ENCODE assay signal across 25 cellular contexts in the genomic region with DNA sequence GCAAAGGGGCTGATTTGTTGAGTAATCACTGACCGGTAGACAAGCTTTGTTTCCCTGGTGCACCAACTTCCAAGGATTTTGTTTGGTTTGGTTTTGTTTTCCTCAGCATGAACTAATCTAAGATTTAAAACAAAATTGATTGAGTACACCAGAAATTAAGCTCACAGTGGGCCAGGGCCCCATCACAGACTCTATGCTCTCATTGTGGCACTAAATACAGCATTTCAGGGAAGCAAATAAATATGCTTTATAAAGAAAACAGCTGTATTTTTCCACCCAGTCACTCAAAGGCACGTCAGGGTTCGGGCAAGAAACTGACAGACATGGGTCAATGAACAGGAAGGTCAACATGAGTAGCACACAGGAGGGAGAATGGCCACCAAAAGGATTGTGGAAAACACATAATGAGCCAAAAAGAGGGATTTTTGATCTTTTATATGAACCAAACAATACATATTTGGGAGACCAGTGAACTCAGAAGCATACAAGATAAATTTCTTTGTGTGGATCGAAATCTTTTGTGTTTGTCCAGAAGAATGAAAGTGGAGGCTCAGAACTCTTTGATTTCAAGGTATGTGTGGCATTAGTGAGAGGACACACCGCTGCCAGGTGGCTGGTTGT. TPM values are rescaled to one million over a fixed set of nuclear protein-coding genes. Genes with fewer than 3 reads are reported as not detected.
DNase-seq lines count a peak whose midpoint lies in the region; ATAC-seq, FAIRE-seq and TF ChIP-seq lines count a peak whose summit lies in the region.
"Had no signal": no experiment of that assay in that cellular context is flagged by ENCODE, and none has a peak within 500 bp of the region (broad histone marks: within the 10 kb centered on the region; RNA-seq: fewer than 3 reads in every experiment).

No MANE protein-coding gene starts in this region.

- H3K27me3 Mint-ChIP-seq in neural progenitor cell (ENCODE audit: insufficient read depth, low read depth): peaks cover 24% of the 10 kb centered on the region

- 1% methylated on average over 5 of the region's 5 CpGs for WGBS in HepG2 (ENCODE audit: low lambda C conversion rate)
- 42% methylated on average over 5 of the region's 5 CpGs for WGBS in right lobe of liver (ENCODE audit: insufficient coverage, low coverage, low lambda C conversion rate, missing lambda C conversion rate)

- H3K79me2 ChIP-seq in HepG2 (ENCODE audit: insufficient read depth, low read length) (no peaks in the 10 kb centered on the region), neural progenitor cell (ENCODE audit: low read depth) (no peaks in the 10 kb centered on the region)

- H3K9me3 Mint-ChIP-seq in neural progenitor cell: no peaks in the 10 kb centered on the region
- H3K9me3 Mint-ChIP-seq: CD4-positive, CD25-positive, alpha-beta regulatory T cell; CD8-positive, alpha-beta memory T cell had no signal

- no peak overlapping the region for H2AFZ ChIP-seq in HepG2 (ENCODE audit: low read length)
- H2AFZ ChIP-seq in neural progenitor cell (replicated peaks): no peak overlapping the region
- H2AFZ ChIP-seq: GM23248 had no signal

- peak overlapping the region; percentile 52 for H3K27ac Mint-ChIP-seq in neural progenitor cell
- H3K27ac Mint-ChIP-seq: CD4-positive, CD25-positive, alpha-beta regulatory T cell; CD8-positive, alpha-beta memory T cell had no signal

- no peak overlapping the region for H3K9ac ChIP-seq in HepG2 (ENCODE audit: insufficient read depth, low read depth, low read length)
- no peak overlapping the region for H3K9ac ChIP-seq in neural progenitor cell
- H3K9ac ChIP-seq: GM23248 had no signal

- H3K27ac ChIP-seq in HepG2 (ENCODE audit: extremely low read length, insufficient read depth, low read length) (no peak overlapping the region), right lobe of liver (no peak overlapping the region), neural progenitor cell (no peak overlapping the region)
- H3K27ac ChIP-seq: GM23248 had no signal

- TF ChIP-seq CTCF in HepG2 (CRISPR knock-in tag; IDR thresholded peaks at IDR 0.05): no peak
- TF ChIP-seq CTCF in right lobe of liver (IDR thresholded peaks at IDR 0.05): no peak
- no peak for TF ChIP-seq CTCF in neural progenitor cell (IDR thresholded peaks at IDR 0.05)

- H3K4me2 ChIP-seq in HepG2 (ENCODE audit: low read depth, low read length) (no peak overlapping the region), neural progenitor cell (peak overlapping the region; percentile 54)

- H3F3A ChIP-seq in neural progenitor cell (ENCODE audit: low read depth): peaks cover 41% of the 10 kb centered on the region

- TF ChIP-seq EP300 in HepG2 (IDR thresholded peaks at IDR 0.05; ENCODE audit: low read depth in 2 of 2, low read length in 2 of 2) (no peak), HepG2 (CRISPR knock-in tag; IDR thresholded peaks at IDR 0.05; ENCODE audit: borderline replicate concordance) (no peak)

- intact Hi-C loops in HepG2 (cut with micrococcal nuclease; ENCODE audit: unreplicated experiment): loop anchor here (10.0 kb wide), 1 partner anchor 86 kb away; no protein-coding TSS in a partner anchor
- intact Hi-C loops in right lobe of liver (cut with DNase I): no loop called here

- TF ChIP-seq POLR2A in HepG2 (IDR thresholded peaks at IDR 0.05; ENCODE audit: insufficient read depth in 1 of 2, low read depth in 2 of 2, low read length in 2 of 2): no peak
- no peak for TF ChIP-seq POLR2A in right lobe of liver (IDR thresholded peaks at IDR 0.05)

- in situ Hi-C loops in HepG2 (cut with HindIII; ENCODE audit: extremely low pct_ligation_motif_present, low pct_unique_long_range_greater_than_20kb): loop anchor here (10.0 kb wide), 1 partner anchor 86 kb away; no protein-coding TSS in a partner anchor

- ATAC-seq in HepG2: no peak
- no peak for ATAC-seq in right lobe of liver
- no peak for ATAC-seq in GM19463 (IDR thresholded peaks at IDR 0.05; ENCODE audit: unreplicated experiment)
- ATAC-seq: GM12878 had no signal

- H3K4me1 Mint-ChIP-seq in neural progenitor cell: peaks cover 70% of the 10 kb centered on the region
- H3K4me1 Mint-ChIP-seq: CD4-positive, CD25-positive, alpha-beta regulatory T cell; CD8-positive, alpha-beta memory T cell had no signal

- peaks cover 5 to 67% of the 10 kb centered on the region in 2 experiments; a peak in 3 of 5 replicates for H3K27me3 ChIP-seq in HepG2 (ENCODE audit: control insufficient read depth in 1 of 2, insufficient read depth in 2 of 2, low read length in 2 of 2)
- H3K27me3 ChIP-seq in right lobe of liver: no peaks in the 10 kb centered on the region
- peaks cover 65% of the 10 kb centered on the region for H3K27me3 ChIP-seq in neural progenitor cell

- H3K36me3 ChIP-seq in HepG2 (replicated peaks in 1 of 2; ENCODE audit: control insufficient read depth in 1 of 2, insufficient read depth in 2 of 2, low read length in 2 of 2): no peaks in the 10 kb centered on the region
- H3K36me3 ChIP-seq in right lobe of liver: no peaks in the 10 kb centered on the region
- H3K36me3 ChIP-seq in neural progenitor cell: no peaks in the 10 kb centered on the region
- H3K36me3 ChIP-seq: HAP-1 had no signal

- peak overlapping the region; percentile 57 for H3K4me3 Mint-ChIP-seq in neural progenitor cell
- H3K4me3 Mint-ChIP-seq: CD4-positive, CD25-positive, alpha-beta regulatory T cell; CD8-positive, alpha-beta memory T cell had no signal

- no peaks in the 10 kb centered on the region for H3K4me1 ChIP-seq in HepG2 (ENCODE audit: insufficient read depth, low read length)
- H3K4me1 ChIP-seq in right lobe of liver: no peaks in the 10 kb centered on the region
- peaks cover 52% of the 10 kb centered on the region for H3K4me1 ChIP-seq in neural progenitor cell

- H3K36me3 Mint-ChIP-seq in neural progenitor cell: no peaks in the 10 kb centered on the region
- H3K36me3 Mint-ChIP-seq: CD4-positive, CD25-positive, alpha-beta regulatory T cell; CD8-positive, alpha-beta memory T cell had no signal

- H4K20me1 ChIP-seq in HepG2 (ENCODE audit: insufficient read depth, low read length): 0 out of 2 replicates have a peak, but pooled peaks cover 3% of the 10 kb centered on the region
- H4K20me1 ChIP-seq in neural progenitor cell (ENCODE audit: low read depth): peaks cover under 1% of the 10 kb centered on the region

- BruUV-seq in HepG2 (replicated peaks; lab: Mats Ljungman, UMichigan): no TSS peak

- H3K9me3 ChIP-seq in HepG2 (ENCODE audit: low read length) (no peaks in the 10 kb centered on the region), right lobe of liver (no peaks in the 10 kb centered on the region), neural progenitor cell (ENCODE audit: low read depth) (no peaks in the 10 kb centered on the region)
- H3K9me3 ChIP-seq: HAP-1 had no signal

- no peak for TF ChIP-seq RAD21 in HepG2 (CRISPR knock-in tag; IDR thresholded peaks at IDR 0.05)

- H3K4me3 ChIP-seq in HepG2 (replicated peaks in 1 of 3; ENCODE audit: insufficient read depth in 1 of 3, low read depth in 2 of 3, low read length in 3 of 3): no peak overlapping the region
- H3K4me3 ChIP-seq in right lobe of liver: no peak overlapping the region
- no peak overlapping the region for H3K4me3 ChIP-seq in neural progenitor cell
- H3K4me3 ChIP-seq: GM12878, GM23248, HAP-1 had no signal

- DNase-seq in HepG2 (ENCODE audit: low spot score) (no peak), right lobe of liver (no peak), NCI-H748 treated with DMSO at 0.1 percent for 48 hours (lab: John Stamatoyannopoulos, UW) (peak; percentile 20), neural progenitor cell (ENCODE audit: low spot score) (peak; percentile 51), RPMI8226 (no peak)
- DNase-seq in activated CD4-positive, alpha-beta T cell treated with anti-CD3 and anti-CD28 coated beads for 48 hours: no peak
- DNase-seq: 8988T; C1 segment of cervical spinal cord; CD4-positive, CD25-positive, alpha-beta regulatory T cell; CD8-positive, alpha-beta memory T cell; COR-L47; DMS 273 treated with DMSO at 0.1 percent for 48 hours; DMS53; DND-41; EL; GM23248 had no signal

- CTCF ChIA-PET in HepG2 (lab: Yijun Ruan, JAX; ENCODE audit: low intra/inter-chr PET ratio, low total read pairs): no interaction called here

- FAIRE-seq in HepG2 (lab: Jason Lieb, UNC): no peak
- FAIRE-seq: GM12878, GM19239 had no signal

- POLR2A ChIA-PET in HepG2 (lab: Yijun Ruan, JAX): no interaction called here

RNA-seq across cellular contexts. Expression of gene CFAP77, which starts 8.8 kb away (rescaled TPM):
- not detected in 2 replicates for total RNA-seq in HepG2 (2016; rRNA removed; fragmentation: Illumina TruSeq; extraction: Trizol)
- total RNA-seq in HepG2 (2016; cell fraction: cytosol; rRNA removed; fragmentation: Illumina TruSeq; extraction: Trizol; ENCODE audit: low read depth): not detected in 2 replicates
- total RNA-seq in HepG2 (2016; cell fraction: insoluble cytoplasmic fraction; rRNA removed; fragmentation: Illumina TruSeq; extraction: Trizol): not detected in 2 replicates
- not detected in 2 replicates for total RNA-seq in HepG2 (2016; cell fraction: membrane; rRNA removed; fragmentation: Illumina TruSeq; extraction: Trizol)
- not detected in 2 replicates for total RNA-seq in HepG2 (2016; cell fraction: nucleus; rRNA removed; fragmentation: Illumina TruSeq; extraction: Trizol)
- polyA plus RNA-seq in HepG2 (2011; rRNA removed): not detected in 2 replicates
- not detected in 2 replicates for polyA plus RNA-seq in HepG2 (2011; cell fraction: cytosol; rRNA removed)
- polyA plus RNA-seq in HepG2 (2011; cell fraction: nucleus; rRNA removed): not detected in 2 replicates
- polyA plus RNA-seq in HepG2 (2012): not detected in 2 replicates
- polyA plus RNA-seq in HepG2 (2016; cell fraction: cytosol; fragmentation: Illumina TruSeq; extraction: Trizol; ENCODE audit: low read depth): not detected in 2 replicates
- not detected in 2 replicates for polyA plus RNA-seq in HepG2 (2016; cell fraction: insoluble cytoplasmic fraction; fragmentation: Illumina TruSeq; extraction: Trizol; ENCODE audit: low read depth)
- polyA plus RNA-seq in HepG2 (2016; cell fraction: membrane; fragmentation: Illumina TruSeq; extraction: Trizol; ENCODE audit: low read depth): not detected in 2 replicates
- polyA plus RNA-seq in HepG2 (2016; cell fraction: nucleus; fragmentation: Illumina TruSeq; extraction: Trizol; ENCODE audit: insufficient read depth, low read depth): not detected in 2 replicates
- polyA minus RNA-seq in HepG2 (2011; rRNA and poly(A)+ RNA removed; ENCODE audit: low replicate concordance): not detected in 2 replicates
- polyA minus RNA-seq in HepG2 (2011; cell fraction: cytosol; rRNA and poly(A)+ RNA removed): not detected in 2 replicates
- polyA minus RNA-seq in HepG2 (2011; cell fraction: nucleus; rRNA and poly(A)+ RNA removed): not detected in 2 replicates
- total RNA-seq in right lobe of liver: not detected
- 1.8 and 3.6 TPM in 2 replicates for total RNA-seq in neural progenitor cell (ENCODE audit: low replicate concordance)
- total RNA-seq: A673; CD4-positive, CD25-positive, alpha-beta regulatory T cell; CD8-positive, alpha-beta memory T cell; G401; GM12878; GM23248; H4; HT-29 had no signal
- polyA plus RNA-seq: AG04450; CD4-positive, CD25-positive, alpha-beta regulatory T cell; CD8-positive, alpha-beta memory T cell; GM23248 had no signal

RNA-seq across cellular contexts. Expression of gene TTF1, which starts 12.2 kb away (rescaled TPM):
- total RNA-seq in HepG2 (2016; rRNA removed; fragmentation: Illumina TruSeq; extraction: Trizol) (9.8 and 11.8 TPM in 2 replicates), right lobe of liver (1 to 10 TPM; 2.2 to 6.0 (median 3.4) TPM), neural progenitor cell (ENCODE audit: low replicate concordance) (28.6 and 29.5 TPM in 2 replicates)
- 3.2 and 3.6 TPM in 2 replicates for total RNA-seq in HepG2 (2016; cell fraction: cytosol; rRNA removed; fragmentation: Illumina TruSeq; extraction: Trizol; ENCODE audit: low read depth)
- 10.2 and 13.0 TPM in 2 replicates for total RNA-seq in HepG2 (2016; cell fraction: insoluble cytoplasmic fraction; rRNA removed; fragmentation: Illumina TruSeq; extraction: Trizol)
- 5.9 and 7.1 TPM in 2 replicates for total RNA-seq in HepG2 (2016; cell fraction: membrane; rRNA removed; fragmentation: Illumina TruSeq; extraction: Trizol)
- 11.7 and 13.6 TPM in 2 replicates for total RNA-seq in HepG2 (2016; cell fraction: nucleus; rRNA removed; fragmentation: Illumina TruSeq; extraction: Trizol)
- polyA plus RNA-seq in HepG2 (2011; rRNA removed): 3.4 and 3.6 TPM in 2 replicates
- 2.5 and 3.6 TPM in 2 replicates for polyA plus RNA-seq in HepG2 (2011; cell fraction: cytosol; rRNA removed)
- polyA plus RNA-seq in HepG2 (2011; cell fraction: nucleus; rRNA removed): 0.79 and 1.8 TPM in 2 replicates
- 3.6 and 6.2 TPM in 2 replicates for polyA plus RNA-seq in HepG2 (2012)
- 1.7 and 2.3 TPM in 2 replicates for polyA plus RNA-seq in HepG2 (2016; cell fraction: cytosol; fragmentation: Illumina TruSeq; extraction: Trizol; ENCODE audit: low read depth)
- 9.4 and 9.7 TPM in 2 replicates for polyA plus RNA-seq in HepG2 (2016; cell fraction: insoluble cytoplasmic fraction; fragmentation: Illumina TruSeq; extraction: Trizol; ENCODE audit: low read depth)
- 2.9 and 3.8 TPM in 2 replicates for polyA plus RNA-seq in HepG2 (2016; cell fraction: membrane; fragmentation: Illumina TruSeq; extraction: Trizol; ENCODE audit: low read depth)
- polyA plus RNA-seq in HepG2 (2016; cell fraction: nucleus; fragmentation: Illumina TruSeq; extraction: Trizol; ENCODE audit: insufficient read depth, low read depth): 15.1 and 15.8 TPM in 2 replicates
- 0.24 and 1.8 TPM in 2 replicates for polyA minus RNA-seq in HepG2 (2011; rRNA and poly(A)+ RNA removed; ENCODE audit: low replicate concordance)
- 1.3 and 2.3 TPM in 2 replicates for polyA minus RNA-seq in HepG2 (2011; cell fraction: cytosol; rRNA and poly(A)+ RNA removed)
- polyA minus RNA-seq in HepG2 (2011; cell fraction: nucleus; rRNA and poly(A)+ RNA removed): 5.4 and 5.5 TPM in 2 replicates

Comparison
In these comparisons a context has a peak if more than half of its experiments do, and no peak if none do; other contexts are left out.
1. DNase-seq: peak in NCI-H748 treated with DMSO at 0.1 percent for 48 hours (single experiment) and neural progenitor cell (single experiment); none in HepG2 (single experiment), right lobe of liver (0 of 3), RPMI8226 (single experiment) and activated CD4-positive, alpha-beta T cell treated with anti-CD3 and anti-CD28 coated beads for 48 hours (single experiment).